8 cellular contexts compared by ENCODE assay signal in the genomic region with DNA sequence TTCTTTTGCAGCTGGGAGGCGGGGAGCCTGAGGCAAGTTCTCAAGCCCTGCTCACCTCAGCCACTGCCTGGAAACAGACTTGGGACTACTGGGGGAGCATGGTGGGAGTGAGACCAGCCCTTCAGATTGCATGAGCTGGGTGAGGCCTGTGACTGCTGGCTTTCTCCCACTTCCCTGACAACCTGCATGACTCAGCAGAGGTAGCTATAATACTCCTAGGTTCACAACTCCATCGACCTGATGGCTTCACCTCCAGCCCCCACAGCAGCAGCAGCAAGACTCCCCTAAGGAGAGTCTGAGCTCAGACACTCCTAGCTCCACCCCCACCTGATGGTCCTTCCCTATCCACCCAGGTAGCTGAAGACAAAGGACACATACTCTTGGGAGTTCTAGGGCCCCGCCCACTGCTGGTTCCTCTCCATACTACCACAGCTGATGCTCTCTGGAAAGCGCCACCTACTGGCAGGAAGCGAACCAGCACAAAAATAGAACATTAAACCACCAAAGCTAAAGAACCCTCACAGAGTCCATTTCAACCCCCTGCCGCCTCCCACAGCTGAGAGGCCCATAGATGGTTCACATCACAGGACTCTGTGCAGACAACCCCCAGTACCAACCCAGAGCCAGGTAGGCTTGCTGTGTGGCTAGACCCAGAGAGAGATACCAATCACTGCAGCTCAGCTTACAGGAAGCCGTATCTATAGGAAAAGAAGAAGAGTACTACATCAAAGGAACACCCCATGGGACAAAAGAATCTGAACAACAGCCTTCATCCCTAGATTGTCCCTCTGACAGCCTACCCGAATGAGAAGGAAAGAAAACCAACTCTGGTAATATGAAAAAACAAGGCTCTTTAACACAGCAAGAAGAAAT.
DNase-seq lines count a peak whose midpoint lies in the region; ATAC-seq and TF ChIP-seq lines count a peak whose summit lies in the region.

No MANE protein-coding gene starts in this region.

- POLR2A ChIA-PET in AG04449 (lab: Yijun Ruan, JAX) (no interaction called here), HCT116 (lab: Charles Lee) (no interaction called here)

- no peaks in the 10 kb centered on the region for H3K36me3 ChIP-seq in HCT116 (ENCODE audit: control insufficient read depth in 1 of 2, insufficient read depth in 2 of 2, low read length in 2 of 2)
- H3K36me3 ChIP-seq in uterus: no peaks in the 10 kb centered on the region

- no TSS peak for BruUV-seq in HCT116 (replicated peaks; lab: Mats Ljungman, UMichigan)

- H3K9me3 Mint-ChIP-seq in natural killer cell treated with Interleukin-12 subunit alpha and Interleukin-12 subunit beta and Interleukin-15 and Interleukin-18, amount 100 ng/mL, for 72 hours: peaks cover 11% of the 10 kb centered on the region

- no peak overlapping the region for H2AFZ ChIP-seq in HCT116 (ENCODE audit: low read depth, low read length, poor library complexity, severe bottlenecking)

- no peak overlapping the region for H3K27ac Mint-ChIP-seq in natural killer cell treated with Interleukin-12 subunit alpha and Interleukin-12 subunit beta and Interleukin-15 and Interleukin-18, amount 100 ng/mL, for 72 hours

- H3K4me1 ChIP-seq in HCT116 (ENCODE audit: control insufficient read depth in 1 of 2, insufficient read depth in 2 of 2, low read length in 2 of 2) (peaks cover 7 to 12% of the 10 kb centered on the region in 2 experiments; a peak in 3 of 4 replicates), uterus (no peaks in the 10 kb centered on the region)

- H3K9ac ChIP-seq in HCT116 (ENCODE audit: low read length): peak overlapping the region; percentile 28; the same call in 1 of the 2 replicates

- no peak for TF ChIP-seq POLR2A in HCT116 (IDR thresholded peaks at IDR 0.05; ENCODE audit: borderline replicate concordance, extremely low read depth, insufficient read depth, insufficient read length)
- TF ChIP-seq POLR2A in uterus (IDR thresholded peaks at IDR 0.05): no peak

- H3K36me3 Mint-ChIP-seq in natural killer cell treated with Interleukin-12 subunit alpha and Interleukin-12 subunit beta and Interleukin-15 and Interleukin-18, amount 100 ng/mL, for 72 hours: peaks cover 38% of the 10 kb centered on the region

- H3K4me3 ChIP-seq in AG04449 (ENCODE audit: low read depth, low read length) (no peak overlapping the region), HCT116 (replicated peaks in 1 of 2; ENCODE audit: low read depth in 1 of 2, low read length in 2 of 2) (no peak overlapping the region), cardiac fibroblast (replicated peaks in 1 of 2; ENCODE audit: low read depth in 2 of 2, low read length in 2 of 2) (no peak overlapping the region), uterus (no peak overlapping the region)

- peak overlapping the region; percentile 46 for H3K4me2 ChIP-seq in HCT116 (ENCODE audit: low read length)

- RAD21 ChIA-PET in HCT116 (lab: Charles Lee; ENCODE audit: low non-redundant PET in 1 of 2, low total read pairs in 2 of 2, uncharacterized antibody in 2 of 2, unreplicated experiment in 2 of 2): interaction anchor here (0.5 to 1.5 kb wide), 6 partner anchors 49 to 605 kb away, joined by 3 to 7 read pairs (median 3); no protein-coding TSS in a partner anchor

- ATAC-seq in HCT116 (peak; percentile 98), GM18511 (IDR thresholded peaks at IDR 0.05; ENCODE audit: unreplicated experiment) (no peak)
- peak in 1 of 2 donors; percentile 13 for ATAC-seq in natural killer cell treated with Interleukin-12 subunit alpha and Interleukin-12 subunit beta and Interleukin-15 and Interleukin-18, amount 100 ng/mL, for 72 hours

- TF ChIP-seq RAD21 in HCT116 (IDR thresholded peaks at IDR 0.05; ENCODE audit: low read depth): peak; percentile 48; the same call in 1 of the 2 replicates

- H3K9me3 ChIP-seq in HCT116 (ENCODE audit: control insufficient read depth in 1 of 2, insufficient read depth in 1 of 2, low read depth in 1 of 2, low read length in 2 of 2) (peaks cover 0 to 4% of the 10 kb centered on the region in 2 experiments; a peak in 1 of 4 replicates), uterus (peaks cover 0 to 2% of the 10 kb centered on the region in 2 donors)

- H3K9me2 ChIP-seq in HCT116 (ENCODE audit: insufficient read depth): no peaks in the 10 kb centered on the region

- H3K27me3 Mint-ChIP-seq in natural killer cell treated with Interleukin-12 subunit alpha and Interleukin-12 subunit beta and Interleukin-15 and Interleukin-18, amount 100 ng/mL, for 72 hours: no peaks in the 10 kb centered on the region

- H3K27ac ChIP-seq in HCT116 (ENCODE audit: low read depth, low read length) (peak overlapping the region; percentile 52), uterus (no peak overlapping the region)

- intact Hi-C loops in HCT116 (cut with micrococcal nuclease): loop anchor here (1.0 to 5.0 kb wide), 2 partner anchors 605 to 1295 kb away; no protein-coding TSS in a partner anchor
- intact Hi-C loops in uterus (cut with DNase I; ENCODE audit: low total_unique reads): no loop called here

- H3K4me1 Mint-ChIP-seq in natural killer cell treated with Interleukin-12 subunit alpha and Interleukin-12 subunit beta and Interleukin-15 and Interleukin-18, amount 100 ng/mL, for 72 hours (ENCODE audit: low read depth in 2 of 2): peaks cover 5 to 6% of the 10 kb centered on the region in 2 donors

- no peaks in the 10 kb centered on the region for H3K27me3 ChIP-seq in HCT116 (ENCODE audit: insufficient read depth, low read length)
- H3K27me3 ChIP-seq in uterus: no peaks in the 10 kb centered on the region

- no peaks in the 10 kb centered on the region for H4K20me1 ChIP-seq in HCT116 (ENCODE audit: insufficient read depth)

- CTCF ChIA-PET in AG04449 (lab: Yijun Ruan, JAX) (interaction anchor here (0.7 to 2.6 kb wide), 16 partner anchors 10 to 604 kb away, joined by 3 to 10 read pairs (median 3); no protein-coding TSS in a partner anchor), HCT116 (lab: Charles Lee) (interaction anchor here (0.6 to 3.0 kb wide), 34 partner anchors 8 to 1304 kb away, joined by 3 to 40 read pairs (median 4); partner anchors contain the start of genes AMIGO2 and PCED1B)

- DNase-seq in AG04449 (ENCODE audit: low read depth, low spot score) (no peak), HCT116 (ENCODE audit: low read depth, low spot score) (peak; percentile 69), SK-N-DZ (ENCODE audit: low spot score) (peak; percentile 14), cardiac fibroblast (ENCODE audit: low read depth in 2 of 2) (peak; percentile 12 to 50), pons (ENCODE audit: low spot score) (no peak), uterus (no peak)
- peak; percentile 67 for DNase-seq in natural killer cell treated with Interleukin-12 subunit alpha and Interleukin-12 subunit beta and Interleukin-15 and Interleukin-18, amount 100 ng/mL, for 72 hours (ENCODE audit: low spot score)

- no peak overlapping the region for H3K4me3 Mint-ChIP-seq in natural killer cell treated with Interleukin-12 subunit alpha and Interleukin-12 subunit beta and Interleukin-15 and Interleukin-18, amount 100 ng/mL, for 72 hours

- no peaks in the 10 kb centered on the region for H3K79me2 ChIP-seq in HCT116 (ENCODE audit: insufficient read depth, low read length)

- TF ChIP-seq CTCF in AG04449 (IDR thresholded peaks at IDR 0.05; ENCODE audit: insufficient read depth, low read length, missing control alignments) (peak; percentile 33), HCT116 (IDR thresholded peaks at IDR 0.05 in 2 of 3, conservative IDR thresholded peaks at IDR 0.05 in 1 of 3; ENCODE audit: borderline replicate concordance in 1 of 3, insufficient read depth in 1 of 3, low read depth in 2 of 3, low read length in 2 of 3) (peak; percentile 62 to 88 (median 84)), cardiac fibroblast (IDR thresholded peaks at IDR 0.05; ENCODE audit: low read depth, low read length) (peak; percentile 73), uterus (IDR thresholded peaks at IDR 0.05) (peak in 1 of 4 experiments; percentile 9)

TF ChIP-seq in HCT116, 20 proteins besides CTCF, POLR2A, EP300 and RAD21:
- peak; percentile 20 for TF ChIP-seq YY1 (IDR thresholded peaks at IDR 0.05; ENCODE audit: extremely low read depth, insufficient replicate concordance, low read depth, low read length)
- no peak for TF ChIP-seq ZFX (IDR thresholded peaks at IDR 0.05)

Comparison
In these comparisons a context has a peak if more than half of its experiments do, and no peak if none do; other contexts are left out.
1. DNase-seq: peak in HCT116 (single experiment), SK-N-DZ (single experiment), cardiac fibroblast (2 of 2) and natural killer cell treated with Interleukin-12 subunit alpha and Interleukin-12 subunit beta and Interleukin-15 and Interleukin-18, amount 100 ng/mL, for 72 hours (single experiment); none in AG04449 (single experiment), pons (single experiment) and uterus (0 of 2).